Comparison of ENCODE assay signal across 1 cellular context in the genomic region with DNA sequence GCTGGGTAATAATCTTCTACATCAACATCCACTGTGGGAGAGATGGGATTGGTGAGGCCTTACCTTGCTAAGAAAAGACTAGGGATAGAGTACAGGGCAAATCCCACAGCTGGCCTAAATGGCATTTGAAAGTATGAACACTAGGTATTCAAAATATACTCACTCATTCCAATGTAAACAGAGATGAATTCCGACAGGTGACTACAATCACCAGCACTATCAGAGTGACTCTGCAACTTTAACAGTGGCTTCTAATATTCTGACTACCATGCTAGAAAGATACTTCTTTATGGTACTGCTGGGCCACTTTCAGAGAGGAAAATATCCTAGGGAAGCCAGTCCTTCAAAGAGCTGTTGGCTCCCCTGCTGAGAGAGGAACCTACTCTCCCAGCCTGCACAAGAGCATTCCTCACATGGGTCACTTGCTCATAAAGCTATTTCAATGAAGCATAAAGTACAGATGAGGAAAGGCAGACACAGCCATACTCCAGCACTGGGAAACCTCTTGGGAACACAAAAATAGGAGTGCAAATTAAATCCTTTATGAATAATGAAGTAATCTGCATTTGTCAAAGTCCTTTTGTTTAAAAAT.
TF ChIP-seq lines count a peak whose summit lies in the region.

No MANE protein-coding gene starts in this region.

TF ChIP-seq in A549, 52 proteins besides CTCF, POLR2A, EP300 and RAD21 (continued from another document):
- TF ChIP-seq, protein P1, sequence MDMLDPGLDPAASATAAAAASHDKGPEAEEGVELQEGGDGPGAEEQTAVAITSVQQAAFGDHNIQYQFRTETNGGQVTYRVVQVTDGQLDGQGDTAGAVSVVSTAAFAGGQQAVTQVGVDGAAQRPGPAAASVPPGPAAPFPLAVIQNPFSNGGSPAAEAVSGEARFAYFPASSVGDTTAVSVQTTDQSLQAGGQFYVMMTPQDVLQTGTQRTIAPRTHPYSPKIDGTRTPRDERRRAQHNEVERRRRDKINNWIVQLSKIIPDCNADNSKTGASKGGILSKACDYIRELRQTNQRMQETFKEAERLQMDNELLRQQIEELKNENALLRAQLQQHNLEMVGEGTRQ (IDR thresholded peaks at IDR 0.05), result no peak
